Comparison of ENCODE assay signal across 27 cellular contexts in the genomic region with DNA sequence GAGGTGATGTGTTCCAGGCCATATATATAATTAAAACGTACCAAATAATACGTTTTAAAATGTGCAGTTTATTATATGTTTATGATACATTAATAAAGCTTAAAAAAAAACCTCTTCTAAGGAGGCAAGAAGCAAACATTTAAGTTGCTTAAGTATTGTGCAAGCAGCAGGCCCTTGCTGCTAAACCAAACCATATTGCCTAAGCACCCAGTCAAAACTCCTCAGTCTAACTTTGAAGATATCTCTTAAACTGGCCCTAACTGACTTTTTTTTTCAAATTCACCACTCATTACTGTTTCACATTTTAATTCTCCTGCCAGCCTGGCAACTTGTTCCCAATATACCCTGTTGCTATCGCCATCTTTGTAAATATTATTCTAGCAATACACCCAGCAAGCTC.
DNase-seq lines count a peak whose midpoint lies in the region; ATAC-seq, FAIRE-seq and TF ChIP-seq lines count a peak whose summit lies in the region.
"Had no signal": no experiment of that assay in that cellular context is flagged by ENCODE, and none has a peak within 500 bp of the region (broad histone marks: within the 10 kb centered on the region; RNA-seq: fewer than 3 reads in every experiment).

No MANE protein-coding gene starts in this region.

- DNase-seq in GM03348 (ENCODE audit: low spot score) (peak; percentile 16), NB4 (ENCODE audit: low read depth) (peak; percentile 43), cardiac fibroblast (ENCODE audit: low read depth in 2 of 2) (peak; percentile 15 to 23), iris pigment epithelial cell (ENCODE audit: low read depth) (peak; percentile 22), GM13976 (ENCODE audit: low spot score) (no peak), mucosa of descending colon (no peak), kidney (no peak)
- DNase-seq: activated CD4-positive, alpha-beta T cell treated with anti-CD3 and anti-CD28 coated beads for 1 hour; activated CD8-positive, alpha-beta T cell treated with anti-CD3 and anti-CD28 coated beads for 36 hours; CD4-positive, CD25-positive, alpha-beta regulatory T cell; central memory CD4-positive, alpha-beta T cell; dermis blood vessel endothelial cell; esophagus squamous epithelium; mammary epithelial cell; NCI-H2029 treated with DMSO at 0.1 percent for 48 hours; NCI-H2227 treated with DMSO at 0.1 percent for 48 hours; NCI-H69; pancreas; SK-N-SH; stimulated activated CD4-positive, alpha-beta T cell treated with anti-CD3 and anti-CD28 coated beads, Interleukin-2, amount 100 ng/mL, for 48 hours; T-helper 2 cell had no signal

- H3K36me3 ChIP-seq in mucosa of descending colon (ENCODE audit: low read depth) (no peaks in the 10 kb centered on the region), kidney (ENCODE audit: control insufficient read depth in 1 of 2, insufficient read depth in 2 of 2, low read length in 2 of 2) (no peaks in the 10 kb centered on the region)
- H3K36me3 ChIP-seq: esophagus squamous epithelium, pancreas, upper lobe of left lung had no signal

- no peaks in the 10 kb centered on the region for H3K9me3 ChIP-seq in mucosa of descending colon
- no peaks in the 10 kb centered on the region for H3K9me3 ChIP-seq in kidney (ENCODE audit: control insufficient read depth in 1 of 2, low read length in 2 of 2)
- H3K9me3 ChIP-seq: esophagus squamous epithelium, pancreas, SK-N-SH, upper lobe of left lung had no signal

- ATAC-seq in GM18909 (IDR thresholded peaks at IDR 0.05; ENCODE audit: poor library complexity, unreplicated experiment), result no peak
- no peak for ATAC-seq in mucosa of descending colon
- ATAC-seq: activated CD8-positive, alpha-beta T cell treated with anti-CD3 and anti-CD28 coated beads for 36 hours; pancreas; stimulated activated memory B cell treated with anti-CD40 and anti-IgM and Interleukin-4, amounts not matched to agents 10 μg/mL and 1 μg/mL and 100 μg/mL, for 72 hours had no signal

- no peak for TF ChIP-seq POLR2A in NB4 (IDR thresholded peaks at IDR 0.05; ENCODE audit: extremely low read depth, insufficient read length)

- H3K27ac ChIP-seq in kidney (ENCODE audit: low read depth in 2 of 2, low read length in 2 of 2), result no peak overlapping the region
- H3K27ac ChIP-seq: esophagus squamous epithelium, pancreas, RWPE1, upper lobe of left lung had no signal

- TF ChIP-seq CTCF in NB4 (IDR thresholded peaks at IDR 0.05; ENCODE audit: low read depth, low read length) (no peak), cardiac fibroblast (IDR thresholded peaks at IDR 0.05; ENCODE audit: low read depth, low read length) (no peak), GM13976 (IDR thresholded peaks at IDR 0.05; ENCODE audit: borderline replicate concordance, control extremely low read depth, extremely low read depth, insufficient read depth, missing control alignments) (no peak), mucosa of descending colon (IDR thresholded peaks at IDR 0.05) (no peak), kidney (IDR thresholded peaks at IDR 0.05; ENCODE audit: borderline replicate concordance, extremely low read depth, insufficient read depth) (no peak)

- intact Hi-C loops in mucosa of descending colon (cut with DNase I, micrococcal nuclease), result no loop called here
- intact Hi-C loops in kidney (cut with DNase I), result no loop called here

- H3K4me3 ChIP-seq in NB4 (ENCODE audit: low read depth, low read length) (no peak overlapping the region), cardiac fibroblast (replicated peaks in 1 of 2; ENCODE audit: low read depth in 2 of 2, low read length in 2 of 2) (no peak overlapping the region), mucosa of descending colon (no peak overlapping the region), kidney (ENCODE audit: low read length in 2 of 2) (no peak overlapping the region)
- H3K4me3 ChIP-seq: esophagus squamous epithelium, pancreas, upper lobe of left lung had no signal

- in situ Hi-C loops in GM13976 (cut with MboI; ENCODE audit: low sequenced_read_pairs, unreplicated experiment), result no loop called here

- H3K9ac ChIP-seq in kidney (ENCODE audit: low read length in 2 of 2), result no peak overlapping the region
- H3K9ac ChIP-seq: SK-N-SH had no signal

- H3K4me1 ChIP-seq in mucosa of descending colon (ENCODE audit: low read depth) (no peaks in the 10 kb centered on the region), kidney (ENCODE audit: control insufficient read depth in 1 of 2, insufficient read depth in 1 of 2, low read depth in 1 of 2, low read length in 2 of 2) (no peaks in the 10 kb centered on the region)
- H3K4me1 ChIP-seq: esophagus squamous epithelium, pancreas, upper lobe of left lung had no signal

- no peak for FAIRE-seq in kidney (lab: Jason Lieb, UNC)
- FAIRE-seq: astrocyte, keratinocyte, pancreas had no signal

Comparison
In these comparisons a context has a peak if more than half of its experiments do, and no peak if none do; other contexts are left out.
1. DNase-seq: peak in GM03348 (single experiment), NB4 (single experiment), cardiac fibroblast (2 of 2) and iris pigment epithelial cell (single experiment); none in GM13976 (single experiment), mucosa of descending colon (0 of 3) and kidney (single experiment).